ENCODE assay signal across 9 cellular contexts in genomic region chr4:100429616-100430015, GRCh38.
"Had no signal": no experiment of that assay in that cellular context is flagged by ENCODE, and none has a peak within 500 bp of the region (broad histone marks: within the 10 kb centered on the region; RNA-seq: fewer than 3 reads in every experiment).

No MANE protein-coding gene starts in this region.

- ATAC-seq: GM23338, K562 had no signal

- H3K4me2 ChIP-seq: GM23338 had no signal

- H3K4me3 Mint-ChIP-seq: GM23338, H9, HFFc6 had no signal

- H3K4me1 Mint-ChIP-seq: GM23338 had no signal

- DNase-seq: H9, HCEC 1CT, HFFc6, IMR-90 had no signal

- H3K27ac Mint-ChIP-seq: GM23338, H9, HFFc6 had no signal

- H3K4me3 ChIP-seq: GM23338, K562 had no signal

- H2AFZ ChIP-seq: GM23338 had no signal

- FAIRE-seq: H1, H54, K562 had no signal

- H3K9me3 Mint-ChIP-seq: GM23338, HFFc6 had no signal

- H3K27ac ChIP-seq: HL-60 had no signal
